3 cellular contexts compared by ENCODE assay signal in genomic region chr21:27571706-27572105, GRCh38.
TF ChIP-seq lines count a peak whose summit lies in the region.

No MANE protein-coding gene starts in this region.

TF ChIP-seq in SK-N-SH, 30 proteins besides CTCF, POLR2A, EP300 and RAD21:
- TF ChIP-seq PBX3 (IDR thresholded peaks at IDR 0.05) (peak; percentile 43; the same call in 1 of the 2 replicates), ELF1 (IDR thresholded peaks at IDR 0.05) (no peak)

TF ChIP-seq in SK-N-SH treated with all-trans-retinoic acid at 6 μM for 48 hours, 23 proteins besides CTCF, POLR2A, EP300 and RAD21 (continued from another document):
- no peak for TF ChIP-seq ZNF8 (CRISPR knock-in tag; IDR thresholded peaks at IDR 0.05)
- no peak for TF ChIP-seq TSHZ2 (CRISPR knock-in tag; IDR thresholded peaks at IDR 0.05)
- TF ChIP-seq PATZ1 (CRISPR knock-in tag; IDR thresholded peaks at IDR 0.05; ENCODE audit: borderline replicate concordance): no peak
- TF ChIP-seq PPARA (CRISPR knock-in tag; IDR thresholded peaks at IDR 0.05; ENCODE audit: borderline replicate concordance): no peak
- no peak for TF ChIP-seq ISL1 (CRISPR knock-in tag; IDR thresholded peaks at IDR 0.05)
- no peak for TF ChIP-seq CSRNP3 (CRISPR knock-in tag; IDR thresholded peaks at IDR 0.05)
- TF ChIP-seq BACH2 (CRISPR knock-in tag; IDR thresholded peaks at IDR 0.05; ENCODE audit: borderline replicate concordance): no peak
- TF ChIP-seq CREB5 (CRISPR knock-in tag; IDR thresholded peaks at IDR 0.05; ENCODE audit: low read depth): no peak
TF ChIP-seq in SK-N-SH treated with all-trans-retinoic acid at 6 μM for 48 hours: peak in this region for 0.

TF ChIP-seq in HepG2, 621 proteins besides CTCF, POLR2A, EP300 and RAD21 (continued from another document):
- no peak for TF ChIP-seq GLMP (CRISPR knock-in tag; IDR thresholded peaks at IDR 0.05; ENCODE audit: borderline replicate concordance)
- no peak for TF ChIP-seq PHF5A (CRISPR knock-in tag; IDR thresholded peaks at IDR 0.05; ENCODE audit: low read depth, unreplicated experiment)
- TF ChIP-seq NFATC3 (CRISPR knock-in tag; IDR thresholded peaks at IDR 0.05): no peak
- no peak for TF ChIP-seq YEATS2 (CRISPR knock-in tag; IDR thresholded peaks at IDR 0.05; ENCODE audit: borderline replicate concordance)
- TF ChIP-seq NCOR1 (IDR thresholded peaks at IDR 0.05; ENCODE audit: borderline replicate concordance, low read length): no peak
- no peak for TF ChIP-seq MYPOP (CRISPR knock-in tag; IDR thresholded peaks at IDR 0.05)
- TF ChIP-seq KLF15 (CRISPR knock-in tag; IDR thresholded peaks at IDR 0.05; ENCODE audit: borderline replicate concordance): no peak
- no peak for TF ChIP-seq ZNF546 (CRISPR knock-in tag; conservative IDR thresholded peaks at IDR 0.05)
